ENCODE assay signal across 21 cellular contexts in genomic region chr14:100409016-100409385, GRCh38. TPM values are rescaled to one million over a fixed set of nuclear protein-coding genes. Genes with fewer than 3 reads are reported as not detected.
DNase-seq lines count a peak whose midpoint lies in the region; ATAC-seq and TF ChIP-seq lines count a peak whose summit lies in the region.
"Had no signal": no experiment of that assay in that cellular context is flagged by ENCODE, and none has a peak within 500 bp of the region (broad histone marks: within the 10 kb centered on the region; RNA-seq: fewer than 3 reads in every experiment).

No MANE protein-coding gene starts in this region.

- TF ChIP-seq CTCF in SK-N-SH (IDR thresholded peaks at IDR 0.05), result no peak
- TF ChIP-seq CTCF in Panc1 (IDR thresholded peaks at IDR 0.05), result no peak
- no peak for TF ChIP-seq CTCF in fibroblast of villous mesenchyme (IDR thresholded peaks at IDR 0.05; ENCODE audit: insufficient read depth, low read depth, low read length)
- no peak for TF ChIP-seq CTCF in ascending aorta (IDR thresholded peaks at IDR 0.05)

- ATAC-seq in SK-N-SH treated with all-trans-retinoic acid at 6 μM for 48 hours, result no peak; the same call in 2 of the 3 replicates
- ATAC-seq in Panc1, result peak; percentile 24; the same call in 1 of the 2 replicates
- ATAC-seq: WTC11 had no signal

- in situ Hi-C loops in Panc1 (cut with HindIII; ENCODE audit: low pct_unique_long_range_greater_than_20kb, low sequenced_read_pairs), result no loop called here

- H3K36me3 ChIP-seq in SK-N-SH (replicated peaks in 1 of 2; ENCODE audit: control insufficient read depth in 1 of 2, insufficient read depth in 2 of 2, low read length in 1 of 2), result no peaks in the 10 kb centered on the region
- H3K36me3 ChIP-seq in Panc1 (ENCODE audit: control insufficient read depth, insufficient read depth, low read length), result no peaks in the 10 kb centered on the region
- H3K36me3 ChIP-seq in ascending aorta, result no peaks in the 10 kb centered on the region
- H3K36me3 ChIP-seq: transverse colon had no signal

- H4K20me1 ChIP-seq in SK-N-SH (ENCODE audit: insufficient read depth), result no peaks in the 10 kb centered on the region

- no peak overlapping the region for H2AFZ ChIP-seq in SK-N-SH (ENCODE audit: low read depth)
- H2AFZ ChIP-seq: GM23248 had no signal

- H3K4me3 ChIP-seq in SK-N-SH (ENCODE audit: low read depth in 2 of 2, low read length in 1 of 2) (no peak overlapping the region), Panc1 (ENCODE audit: low read depth in 2 of 2, low read length in 2 of 2) (no peak overlapping the region), fibroblast of villous mesenchyme (ENCODE audit: low read depth, low read length) (no peak overlapping the region), ascending aorta (no peak overlapping the region)
- H3K4me3 ChIP-seq: GM23248, skin epidermis, transverse colon had no signal

- 83% methylated on average over 4 of the region's 5 CpGs for whole genome bisulfite sequencing in SK-N-SH (ENCODE audit: low lambda C conversion rate)

- intact Hi-C loops in Panc1 (cut with micrococcal nuclease; ENCODE audit: unreplicated experiment) (no loop called here), ascending aorta (cut with DNase I) (no loop called here)

- H3K79me2 ChIP-seq in SK-N-SH (ENCODE audit: insufficient read depth), result no peaks in the 10 kb centered on the region

- DNase-seq in SK-N-SH (peak; percentile 50), Panc1 (ENCODE audit: low read depth, low spot score) (no peak), fibroblast of villous mesenchyme (ENCODE audit: low read depth) (peak; percentile 50), ascending aorta (ENCODE audit: low spot score in 2 of 2) (no peak), NCI-H2107 treated with DMSO at 0.1 percent for 48 hours (lab: John Stamatoyannopoulos, UW; ENCODE audit: unreplicated experiment) (no peak), NAMALWA (ENCODE audit: low spot score) (no peak), NCI-H2081 treated with DMSO at 0.1 percent for 48 hours (lab: John Stamatoyannopoulos, UW) (no peak)
- DNase-seq: activated CD4-positive, alpha-beta T cell treated with anti-CD3 and anti-CD28 coated beads, Interleukin-2, amount 50 U/mL, for 4 hours; activated naive CD4-positive, alpha-beta T cell treated with anti-CD3 and anti-CD28 coated beads, Interleukin-2, amount 10 ng/mL, durations not matched to agents 7 days and 5 days; cerebellar nuclear complex; glutamatergic neuron; kidney glomerular epithelial cell; NCI-H1417 treated with DMSO at 0.1 percent for 48 hours; NCI-H2107; NCI-H526; stimulated activated CD4-positive, alpha-beta T cell treated with anti-CD3 and anti-CD28 coated beads, Interleukin-1b, Interleukin-23, amount 100 ng/mL, for 48 hours; transverse colon had no signal

- no peak for TF ChIP-seq RAD21 in SK-N-SH (IDR thresholded peaks at IDR 0.05; ENCODE audit: low read length)

- POLR2A ChIA-PET in SK-N-SH (lab: Yijun Ruan, JAX), result interaction anchor here (0.9 to 2.0 kb wide), 7 partner anchors 8 to 491 kb away, joined by 3 to 8 read pairs (median 5); no protein-coding TSS in a partner anchor
- POLR2A ChIA-PET in Panc1 (lab: Charles Lee), result no interaction called here

- CTCF ChIA-PET in SK-N-SH (lab: Yijun Ruan, JAX), result interaction anchor here (0.6 to 6.7 kb wide), 7 partner anchors 8 to 1256 kb away, joined by 3 to 55 read pairs (median 9); no protein-coding TSS in a partner anchor
- CTCF ChIA-PET in Panc1 (lab: Charles Lee), result interaction anchor here (1.0 kb wide), 1 partner anchor 121 kb away, joined by 3 read pairs; no protein-coding TSS in a partner anchor

- H3K27ac ChIP-seq in SK-N-SH (ENCODE audit: low read depth in 2 of 2, low read length in 1 of 2) (peak overlapping the region; percentile 13 to 84; a peak in 3 of 4 replicates), Panc1 (ENCODE audit: low read length) (peak overlapping the region; percentile 57), ascending aorta (no peak overlapping the region)
- H3K27ac ChIP-seq: GM23248, transverse colon had no signal

- no peaks in the 10 kb centered on the region for H3K27me3 ChIP-seq in SK-N-SH (ENCODE audit: insufficient read depth)
- no peaks in the 10 kb centered on the region for H3K27me3 ChIP-seq in Panc1 (ENCODE audit: control insufficient read depth, insufficient read depth, low read length)
- H3K27me3 ChIP-seq in ascending aorta, result no peaks in the 10 kb centered on the region
- H3K27me3 ChIP-seq: transverse colon had no signal

- H3K9me2 ChIP-seq in SK-N-SH, result no peaks in the 10 kb centered on the region

- no peaks in the 10 kb centered on the region for H3F3A ChIP-seq in SK-N-SH (replicated peaks; ENCODE audit: insufficient read depth)

- H3K9me3 ChIP-seq in SK-N-SH (no peaks in the 10 kb centered on the region), Panc1 (ENCODE audit: control insufficient read depth, insufficient read depth, low read depth, low read length) (no peaks in the 10 kb centered on the region), ascending aorta (no peaks in the 10 kb centered on the region)
- H3K9me3 ChIP-seq: transverse colon had no signal

- TF ChIP-seq EP300 in SK-N-SH (IDR thresholded peaks at IDR 0.05; ENCODE audit: borderline replicate concordance in 1 of 2, low read depth in 1 of 2, low read length in 1 of 2), result no peak; a peak in 1 of 4 replicates

- H3K9ac ChIP-seq in SK-N-SH, result no peak overlapping the region
- H3K9ac ChIP-seq: GM23248 had no signal

- BruUV-seq in Panc1 (replicated peaks; lab: Mats Ljungman, UMichigan), result no TSS peak

- H3K4me1 ChIP-seq in SK-N-SH (ENCODE audit: control insufficient read depth in 1 of 2, insufficient read depth in 2 of 2, low read depth in 1 of 2, low read length in 1 of 2) (peaks cover 0 to 55% of the 10 kb centered on the region in 2 experiments; a peak in 3 of 4 replicates), Panc1 (ENCODE audit: control insufficient read depth, insufficient read depth, low read length) (peaks cover 24% of the 10 kb centered on the region), ascending aorta (no peaks in the 10 kb centered on the region)

- H3K4me2 ChIP-seq in SK-N-SH, result no peak overlapping the region

TF ChIP-seq in SK-N-SH, 30 proteins besides CTCF, POLR2A, EP300 and RAD21:
- TF ChIP-seq FOXJ3 (CRISPR knock-in tag; IDR thresholded peaks at IDR 0.05) (0 out of 2 replicates have a peak, but pooled peaks have one; percentile 32), FOXM1 (IDR thresholded peaks at IDR 0.05; ENCODE audit: low read depth) (no peak)

TF ChIP-seq in SK-N-SH treated with all-trans-retinoic acid at 6 μM for 48 hours, 23 proteins besides CTCF, POLR2A, EP300 and RAD21:
- TF ChIP-seq CREB5 (CRISPR knock-in tag; IDR thresholded peaks at IDR 0.05; ENCODE audit: low read depth) (no peak), ZFP30 (CRISPR knock-in tag; IDR thresholded peaks at IDR 0.05) (no peak), TCF4 (CRISPR knock-in tag; IDR thresholded peaks at IDR 0.05; ENCODE audit: borderline replicate concordance) (no peak), ZNF8 (CRISPR knock-in tag; IDR thresholded peaks at IDR 0.05) (no peak), RARB (CRISPR knock-in tag; IDR thresholded peaks at IDR 0.05) (no peak)
TF ChIP-seq in SK-N-SH treated with all-trans-retinoic acid at 6 μM for 48 hours: peak in this region for 0.

RNA-seq across cellular contexts. Expression of gene WDR25, which starts 32.7 kb away (rescaled TPM):
- 26.8 and 33.3 TPM in 2 replicates for polyA plus RNA-seq in SK-N-SH (2012; rRNA removed)
- polyA plus RNA-seq in SK-N-SH (2012; cell fraction: cytosol; rRNA removed), result 21.4 and 23.2 TPM in 2 replicates
- polyA plus RNA-seq in SK-N-SH (2012; cell fraction: nucleus; rRNA removed), result 19.3 and 21.2 TPM in 2 replicates
- total RNA-seq in Panc1 (2021; ENCODE audit: unreplicated experiment), result 4.1 TPM
- 8.6 TPM for polyA plus RNA-seq in Panc1 (2012; ENCODE audit: insufficient read length)
- total RNA-seq in fibroblast of villous mesenchyme, result 15.1 and 17.7 TPM in 2 replicates
- 21.0 TPM for total RNA-seq in ascending aorta

Comparison
In these comparisons a context has a peak if more than half of its experiments do, and no peak if none do; other contexts are left out.
1. DNase-seq: peak in SK-N-SH (single experiment) and fibroblast of villous mesenchyme (single experiment); none in Panc1 (single experiment), ascending aorta (0 of 2), NCI-H2107 treated with DMSO at 0.1 percent for 48 hours (single experiment), NAMALWA (single experiment) and NCI-H2081 treated with DMSO at 0.1 percent for 48 hours (single experiment).
2. H3K27ac ChIP-seq: peak in SK-N-SH (2 of 2) and Panc1 (single experiment); none in ascending aorta (0 of 2).